ENCODE assay signal across 28 cellular contexts in genomic region chr1:176568185-176568584, GRCh38.
"Had no signal": no experiment of that assay in that cellular context is flagged by ENCODE, and none has a peak within 500 bp of the region (broad histone marks: within the 10 kb centered on the region; RNA-seq: fewer than 3 reads in every experiment).

No MANE protein-coding gene starts in this region.

- H3K27ac ChIP-seq: left ventricle myocardium inferior, neutrophil, prostate gland, skin epidermis, stomach, suprapubic skin, thoracic aorta, tibial artery, uterus had no signal

- H3K27me3 ChIP-seq: neutrophil, stomach, suprapubic skin, tibial artery, uterus had no signal

- ATAC-seq: left cardiac atrium; naive thymus-derived CD8-positive, alpha-beta T cell; right cardiac atrium; sciatic nerve; stimulated activated naive B cell treated with anti-CD40 and anti-IgM and Interleukin-4, amounts not matched to agents 10 μg/mL and 1 μg/mL and 100 μg/mL, for 72 hours; stimulated activated naive CD8-positive, alpha-beta T cell treated with anti-CD3 and anti-CD28 coated beads, Interleukin-15, Interleukin-2, amounts not matched to agents 100 U/mL and 50 U/mL, for 24 hours had no signal

- H3K4me1 ChIP-seq: prostate gland, uterus had no signal

- H3K4me3 ChIP-seq: left ventricle myocardium inferior, prostate gland, skin epidermis, stomach, suprapubic skin, thoracic aorta, tibial artery, uterus had no signal

- H3K36me3 ChIP-seq: left ventricle myocardium inferior, neutrophil, prostate gland, stomach, suprapubic skin, thoracic aorta, tibial artery, uterus had no signal

- FAIRE-seq: keratinocyte had no signal

- H3K9me3 ChIP-seq: left ventricle myocardium inferior, neutrophil, prostate gland, stomach, suprapubic skin, thoracic aorta, tibial artery, uterus had no signal

- DNase-seq: head of caudate nucleus; hippocampal formation; kidney glomerular epithelial cell; left cardiac atrium; left ventricle myocardium inferior; mammary epithelial cell; mesenchymal stem cell; naive thymus-derived CD8-positive, alpha-beta T cell; occipital lobe; retina; right cardiac atrium; stimulated activated CD4-positive, alpha-beta T cell treated with anti-CD3 and anti-CD28 coated beads, Interleukin-12 subunit alpha, Interleukin-12 subunit beta, amount 100 ng/mL, for 4 hours; stimulated activated CD4-positive, alpha-beta T cell treated with anti-CD3 and anti-CD28 coated beads, Interleukin-15, amount 100 ng/mL, for 24 hours; stimulated activated CD4-positive, alpha-beta T cell treated with anti-CD3 and anti-CD28 coated beads, Interleukin-2, amount 100 ng/mL, for 24 hours; stimulated activated CD4-positive, alpha-beta T cell treated with anti-CD3 and anti-CD28 coated beads, Interleukin-4, amount 100 ng/mL, for 1 hour; stimulated activated naive B cell treated with anti-CD40 and anti-IgM and Interleukin-4, amounts not matched to agents 10 μg/mL and 1 μg/mL and 100 μg/mL, for 72 hours; stimulated activated naive CD8-positive, alpha-beta T cell treated with anti-CD3 and anti-CD28 coated beads, Interleukin-15, Interleukin-2, amounts not matched to agents 100 U/mL and 50 U/mL, for 24 hours; stomach; tibial artery; trophoblast cell; uterus had no signal
